9 cellular contexts compared by ENCODE assay signal in genomic region chr4:110586137-110586850, GRCh38. TPM values are rescaled to one million over a fixed set of nuclear protein-coding genes. Genes with fewer than 3 reads are reported as not detected.
DNase-seq lines count a peak whose midpoint lies in the region; ATAC-seq and TF ChIP-seq lines count a peak whose summit lies in the region.
"Had no signal": no experiment of that assay in that cellular context is flagged by ENCODE, and none has a peak within 500 bp of the region (broad histone marks: within the 10 kb centered on the region; RNA-seq: fewer than 3 reads in every experiment).

No MANE protein-coding gene starts in this region.

- H3K79me2 ChIP-seq in OCI-LY1 (ENCODE audit: insufficient read depth, low read length), result no peaks in the 10 kb centered on the region

- no peak overlapping the region for H2AFZ ChIP-seq in OCI-LY1 (ENCODE audit: low read length)

- TF ChIP-seq EP300 in esophagus muscularis mucosa (IDR thresholded peaks at IDR 0.05), result no peak

- H3K9me3 Mint-ChIP-seq in activated T-cell treated with anti-CD3 and anti-CD28 coated beads, Interleukin-2, amount 50 U/mL, for 4 hours, result no peaks in the 10 kb centered on the region

- H3K36me3 ChIP-seq in OCI-LY1 (ENCODE audit: insufficient read depth, low read length), result no peaks in the 10 kb centered on the region
- no peaks in the 10 kb centered on the region for H3K36me3 ChIP-seq in esophagus muscularis mucosa

- TF ChIP-seq CTCF in OCI-LY1 (IDR thresholded peaks at IDR 0.05; ENCODE audit: low read length) (peak; percentile 51), esophagus muscularis mucosa (IDR thresholded peaks at IDR 0.05) (peak; percentile 30 to 59 (median 50))

- H3K9me2 ChIP-seq in OCI-LY1 (ENCODE audit: low read depth, low read length), result no peaks in the 10 kb centered on the region

- intact Hi-C loops in esophagus muscularis mucosa (cut with DNase I), result no loop called here

- H3K4me2 ChIP-seq in OCI-LY1 (ENCODE audit: low read length), result no peak overlapping the region

- H3K36me3 Mint-ChIP-seq in activated T-cell treated with anti-CD3 and anti-CD28 coated beads, Interleukin-2, amount 50 U/mL, for 4 hours (ENCODE audit: insufficient read depth), result no peaks in the 10 kb centered on the region

- H3K27ac ChIP-seq in OCI-LY1 (ENCODE audit: low read depth, low read length, poor library complexity, severe bottlenecking), result no peak overlapping the region
- H3K27ac ChIP-seq in esophagus muscularis mucosa (replicated peaks in 1 of 4), result no peak overlapping the region

- no peaks in the 10 kb centered on the region for H3K4me1 Mint-ChIP-seq in activated T-cell treated with anti-CD3 and anti-CD28 coated beads, Interleukin-2, amount 50 U/mL, for 4 hours (ENCODE audit: low read depth)
- H3K4me1 Mint-ChIP-seq: B cell had no signal

- H3K9me3 ChIP-seq in OCI-LY1 (ENCODE audit: low read length), result no peaks in the 10 kb centered on the region
- H3K9me3 ChIP-seq in esophagus muscularis mucosa, result no peaks in the 10 kb centered on the region

- H3K4me1 ChIP-seq in OCI-LY1 (ENCODE audit: insufficient read depth, low read length, severe bottlenecking) (no peaks in the 10 kb centered on the region), esophagus muscularis mucosa (peaks cover 0 to 5% (median 2%) of the 10 kb centered on the region in 4 donors)

- H3K4me3 Mint-ChIP-seq in activated T-cell treated with anti-CD3 and anti-CD28 coated beads, Interleukin-2, amount 50 U/mL, for 4 hours, result no peak overlapping the region
- H3K4me3 Mint-ChIP-seq: B cell had no signal

- peaks cover 18% of the 10 kb centered on the region for H3K27me3 Mint-ChIP-seq in activated T-cell treated with anti-CD3 and anti-CD28 coated beads, Interleukin-2, amount 50 U/mL, for 4 hours (ENCODE audit: low read depth)

- peak; percentile 1 for DNase-seq in NCI-H1694 (lab: John Stamatoyannopoulos, UW)
- no peak for DNase-seq in NCI-H1694 treated with DMSO at 0.1 percent for 48 hours (lab: John Stamatoyannopoulos, UW)
- no peak for DNase-seq in esophagus muscularis mucosa (ENCODE audit: extremely low spot score)
- peak; percentile 9 for DNase-seq in putamen (ENCODE audit: low spot score)
- DNase-seq in ecto neural progenitor cell (ENCODE audit: low spot score), result no peak
- DNase-seq in erythroblast (lab: John Stamatoyannopoulos, UW), result no peak
- no peak for DNase-seq in activated T-cell treated with anti-CD3 and anti-CD28 coated beads, Interleukin-2, amount 50 U/mL, for 4 hours

- no peak overlapping the region for H3K4me3 ChIP-seq in OCI-LY1 (ENCODE audit: low read depth, low read length, poor library complexity, severe bottlenecking)
- peak overlapping the region; percentile 27 to 46 (median 32) for H3K4me3 ChIP-seq in esophagus muscularis mucosa

- H3K9ac ChIP-seq in OCI-LY1 (ENCODE audit: low read length), result no peak overlapping the region

- H3F3A ChIP-seq in OCI-LY1 (ENCODE audit: insufficient read depth, low read length), result no peaks in the 10 kb centered on the region

- TF ChIP-seq POLR2A in esophagus muscularis mucosa (IDR thresholded peaks at IDR 0.05; ENCODE audit: low read depth) (no peak), erythroblast (IDR thresholded peaks at IDR 0.05; ENCODE audit: low read length) (no peak)

- no peaks in the 10 kb centered on the region for H3K27me3 ChIP-seq in OCI-LY1 (ENCODE audit: insufficient read depth, low read length)
- H3K27me3 ChIP-seq in esophagus muscularis mucosa, result no peaks in the 10 kb centered on the region

- no peaks in the 10 kb centered on the region for H4K20me1 ChIP-seq in OCI-LY1 (ENCODE audit: insufficient read depth, low read length)

- no peak for ATAC-seq in activated T-cell treated with anti-CD3 and anti-CD28 coated beads, Interleukin-2, amount 50 U/mL, for 4 hours

- WGBS in esophagus muscularis mucosa, result 3% methylated on average over 6 of the region's 6 CpGs

RNA-seq across cellular contexts. Expression of gene PITX2, which starts 36.6 kb away (rescaled TPM):
- total RNA-seq in esophagus muscularis mucosa, result 10 to 100 TPM; 17.4 to 48.6 (median 34.0) TPM
- total RNA-seq in activated T-cell treated with anti-CD3 and anti-CD28 coated beads, Interleukin-2, amount 50 U/mL, for 4 hours, result not detected
- total RNA-seq: B cell had no signal

Comparison
In these comparisons a context has a peak if more than half of its experiments do, and no peak if none do; other contexts are left out.
1. DNase-seq: peak in NCI-H1694 (single experiment) and putamen (single experiment); none in NCI-H1694 treated with DMSO at 0.1 percent for 48 hours (single experiment), esophagus muscularis mucosa (single experiment), ecto neural progenitor cell (single experiment), erythroblast (0 of 2) and activated T-cell treated with anti-CD3 and anti-CD28 coated beads, Interleukin-2, amount 50 U/mL, for 4 hours (single experiment).
2. RNA of gene PITX2, which starts 36.6 kb away (total RNA-seq): 17.4 to 48.6 TPM in esophagus muscularis mucosa; not detected in activated T-cell treated with anti-CD3 and anti-CD28 coated beads, Interleukin-2, amount 50 U/mL, for 4 hours; every median in the first group is over 10 times any median in the second.